Comparison of ENCODE assay signal across 12 cellular contexts in genomic region chr4:87500107-87500462, GRCh38. TPM values are rescaled to one million over a fixed set of nuclear protein-coding genes. Genes with fewer than 3 reads are reported as not detected.
DNase-seq lines count a peak whose midpoint lies in the region; ATAC-seq and TF ChIP-seq lines count a peak whose summit lies in the region.
"Had no signal": no experiment of that assay in that cellular context is flagged by ENCODE, and none has a peak within 500 bp of the region (broad histone marks: within the 10 kb centered on the region; RNA-seq: fewer than 3 reads in every experiment).

No MANE protein-coding gene starts in this region.

- H3K4me1 Mint-ChIP-seq in CD8-positive, alpha-beta T cell (ENCODE audit: low read depth), result peaks cover 12% of the 10 kb centered on the region

- no peak overlapping the region for H3K27ac Mint-ChIP-seq in CD8-positive, alpha-beta T cell
- H3K27ac Mint-ChIP-seq: activated naive CD8-positive, alpha-beta T cell had no signal

- H3K27ac ChIP-seq in prostate gland, result peak overlapping the region; percentile 60 to 62
- H3K27ac ChIP-seq in CD8-positive, alpha-beta T cell (ENCODE audit: low read depth, low read length), result no peak overlapping the region
- H3K27ac ChIP-seq: ovary had no signal

- TF ChIP-seq CTCF in prostate gland (IDR thresholded peaks at IDR 0.05), result no peak
- no peak for TF ChIP-seq CTCF in CD8-positive, alpha-beta T cell (IDR thresholded peaks at IDR 0.05)

- no peak for TF ChIP-seq POLR2A in prostate gland (IDR thresholded peaks at IDR 0.05)

- peaks cover 9% of the 10 kb centered on the region for H3K4me1 ChIP-seq in prostate gland (replicated peaks)
- no peaks in the 10 kb centered on the region for H3K4me1 ChIP-seq in CD8-positive, alpha-beta T cell (ENCODE audit: insufficient read depth, low read length)

- no peaks in the 10 kb centered on the region for H3K27me3 Mint-ChIP-seq in CD8-positive, alpha-beta T cell (ENCODE audit: low read depth)

- POLR2A ChIA-PET in CD8-positive, alpha-beta T cell (lab: Charles Lee), result no interaction called here

- no peaks in the 10 kb centered on the region for H3K9me3 ChIP-seq in prostate gland
- no peaks in the 10 kb centered on the region for H3K9me3 ChIP-seq in CD8-positive, alpha-beta T cell (ENCODE audit: low read length)
- H3K9me3 ChIP-seq: ovary had no signal

- intact Hi-C loops in prostate gland (cut with DNase I), result no loop called here
- intact Hi-C loops in CD8-positive, alpha-beta T cell (cut with DNase I, micrococcal nuclease), result no loop called here

- H3K36me3 ChIP-seq in prostate gland, result no peaks in the 10 kb centered on the region
- H3K36me3 ChIP-seq in CD8-positive, alpha-beta T cell (ENCODE audit: insufficient read depth, low read length), result no peaks in the 10 kb centered on the region
- H3K36me3 ChIP-seq: ovary had no signal

- no peaks in the 10 kb centered on the region for H3K9me3 Mint-ChIP-seq in CD8-positive, alpha-beta T cell
- H3K9me3 Mint-ChIP-seq: WTC11 had no signal

- H3K27me3 ChIP-seq in prostate gland (replicated peaks; ENCODE audit: insufficient read depth), result no peaks in the 10 kb centered on the region
- no peaks in the 10 kb centered on the region for H3K27me3 ChIP-seq in CD8-positive, alpha-beta T cell (ENCODE audit: insufficient read depth, low read length)
- H3K27me3 ChIP-seq: ovary had no signal

- DNase-seq in prostate gland (ENCODE audit: low spot score) (no peak), cortex of kidney (lab: John Stamatoyannopoulos, UW) (no peak)
- no peak for DNase-seq in stimulated activated CD4-positive, alpha-beta T cell treated with anti-CD3 and anti-CD28 coated beads, Interleukin-12 subunit alpha, Interleukin-12 subunit beta, amount 100 ng/mL, for 4 hours
- DNase-seq in CD8-positive, alpha-beta T cell, result no peak
- DNase-seq: islet precursor cell, MV-4-11, ovary had no signal

- 43% methylated on average over 4 of the region's 4 CpGs for WGBS in prostate gland

- CTCF ChIA-PET in CD8-positive, alpha-beta T cell (lab: Charles Lee), result no interaction called here

- peak; percentile 48 for ATAC-seq in GM18909 (IDR thresholded peaks at IDR 0.05; ENCODE audit: poor library complexity, unreplicated experiment)
- peak; percentile 55 for ATAC-seq in GM21528 (IDR thresholded peaks at IDR 0.05; ENCODE audit: low FRiP score, unreplicated experiment)
- ATAC-seq in HG03135 (IDR thresholded peaks at IDR 0.05; ENCODE audit: unreplicated experiment), result peak; percentile 40
- no peak for ATAC-seq in CD8-positive, alpha-beta T cell
- ATAC-seq: WTC11 had no signal

- H3K4me3 ChIP-seq in prostate gland, result no peak overlapping the region
- no peak overlapping the region for H3K4me3 ChIP-seq in CD8-positive, alpha-beta T cell (ENCODE audit: low read depth, low read length)
- H3K4me3 ChIP-seq: ovary had no signal

- H3K4me3 Mint-ChIP-seq in CD8-positive, alpha-beta T cell, result no peak overlapping the region
- H3K4me3 Mint-ChIP-seq: activated naive CD8-positive, alpha-beta T cell; WTC11 had no signal

- H3K36me3 Mint-ChIP-seq in CD8-positive, alpha-beta T cell, result no peaks in the 10 kb centered on the region
- H3K36me3 Mint-ChIP-seq: activated naive CD8-positive, alpha-beta T cell; WTC11 had no signal

RNA-seq across cellular contexts. Expression of gene SPARCL1, which starts 29.1 kb away (rescaled TPM):
- total RNA-seq in prostate gland, result 100 to 1,000 TPM; 248 to 377 TPM
- not detected for total RNA-seq in CD8-positive, alpha-beta T cell

Comparison
In these comparisons a context has a peak if more than half of its experiments do, and no peak if none do; other contexts are left out.
1. RNA of gene SPARCL1, which starts 29.1 kb away (total RNA-seq): 248 to 377 TPM in prostate gland; not detected in CD8-positive, alpha-beta T cell; every median in the first group is over 100 times any median in the second.